In genomic region chr2:86446060-86446459, GRCh38 we compare ENCODE assay signal across 1 cellular context.
TF ChIP-seq lines count a peak whose summit lies in the region.

No MANE protein-coding gene starts in this region.

TF ChIP-seq in endothelial cell of umbilical vein, 7 proteins besides CTCF, POLR2A, EP300 and RAD21:
- no peak for TF ChIP-seq EZH2 (IDR thresholded peaks at IDR 0.05; ENCODE audit: borderline replicate concordance, low read depth, low read length, severe bottlenecking)
- TF ChIP-seq POLR2AphosphoS5 (IDR thresholded peaks at IDR 0.05; ENCODE audit: insufficient read depth, low read depth, low read length) = no peak
- no peak for TF ChIP-seq FOS (IDR thresholded peaks at IDR 0.05; ENCODE audit: borderline replicate concordance, insufficient read depth, low read length)
- TF ChIP-seq MAX (IDR thresholded peaks at IDR 0.05; ENCODE audit: insufficient read depth, insufficient read length) = no peak
- no peak for TF ChIP-seq MYC (IDR thresholded peaks at IDR 0.05; ENCODE audit: low read depth, low read length)
- no peak for TF ChIP-seq JUN (IDR thresholded peaks at IDR 0.05; ENCODE audit: borderline replicate concordance, insufficient read depth, insufficient read length, low read depth)
- no peak for TF ChIP-seq GATA2 (IDR thresholded peaks at IDR 0.05; ENCODE audit: insufficient read depth, insufficient read length, low read depth, low read length)
TF ChIP-seq in endothelial cell of umbilical vein: peak in this region for 0.
